ENCODE assay signal across 20 cellular contexts in genomic region chr2:165787334-165787733, GRCh38. TPM values are rescaled to one million over a fixed set of nuclear protein-coding genes. Genes with fewer than 3 reads are reported as not detected.
DNase-seq lines count a peak whose midpoint lies in the region; ATAC-seq, FAIRE-seq and TF ChIP-seq lines count a peak whose summit lies in the region.
"Had no signal": no experiment of that assay in that cellular context is flagged by ENCODE, and none has a peak within 500 bp of the region (broad histone marks: within the 10 kb centered on the region; RNA-seq: fewer than 3 reads in every experiment).

No MANE protein-coding gene starts in this region.

- 95% methylated on average over 1 of the region's 1 CpG for WGBS in mesenchymal stem cell
- 67% methylated on average over 1 of the region's 1 CpG for WGBS in right cardiac atrium

- no peaks in the 10 kb centered on the region for H3K9me3 Mint-ChIP-seq in astrocyte (ENCODE audit: unreplicated experiment)
- H3K9me3 Mint-ChIP-seq in activated T-cell treated with anti-CD3 and anti-CD28 coated beads, Interleukin-2, amount 50 U/mL, for 72 hours = no peaks in the 10 kb centered on the region

- no peaks in the 10 kb centered on the region for H3K36me3 ChIP-seq in Loucy (ENCODE audit: insufficient read depth, low read length)
- H3K36me3 ChIP-seq in astrocyte (ENCODE audit: insufficient read depth, low read length) = no peaks in the 10 kb centered on the region
- no peaks in the 10 kb centered on the region for H3K36me3 ChIP-seq in mesenchymal stem cell (ENCODE audit: control insufficient read depth in 1 of 2, insufficient read depth in 2 of 2, low read depth in 1 of 2, low read length in 2 of 2)
- H3K36me3 ChIP-seq: Peyer's patch had no signal

- H3K14ac ChIP-seq in mesenchymal stem cell (ENCODE audit: low read length in 2 of 2) = no peak overlapping the region

- H2BK5ac ChIP-seq in mesenchymal stem cell (ENCODE audit: low read depth, low read length, poor library complexity, severe bottlenecking) = no peak overlapping the region

- intact Hi-C loops in right cardiac atrium (cut with DNase I) = no loop called here

- H3K27me3 Mint-ChIP-seq in astrocyte (ENCODE audit: low read depth, unreplicated experiment) = no peaks in the 10 kb centered on the region
- peaks cover 22% of the 10 kb centered on the region for H3K27me3 Mint-ChIP-seq in activated T-cell treated with anti-CD3 and anti-CD28 coated beads, Interleukin-2, amount 50 U/mL, for 72 hours (ENCODE audit: low read depth)

- H3K4ac ChIP-seq in mesenchymal stem cell (ENCODE audit: low read depth in 1 of 2, low read length in 2 of 2) = no peak overlapping the region

- H3K9me2 ChIP-seq in Loucy (replicated peaks; ENCODE audit: low read depth, low read length) = no peaks in the 10 kb centered on the region

- no peak overlapping the region for H4K91ac ChIP-seq in mesenchymal stem cell (ENCODE audit: low read length)

- H3K23ac ChIP-seq in mesenchymal stem cell (ENCODE audit: low read length in 2 of 2) = no peak overlapping the region

- no peak overlapping the region for H2BK15ac ChIP-seq in mesenchymal stem cell (ENCODE audit: low read depth, poor library complexity, severe bottlenecking)

- no peaks in the 10 kb centered on the region for H3K27me3 ChIP-seq in Loucy (ENCODE audit: insufficient read depth, low read length, poor library complexity, severe bottlenecking)
- H3K27me3 ChIP-seq in astrocyte (ENCODE audit: insufficient read depth, low read length) = no peaks in the 10 kb centered on the region
- H3K27me3 ChIP-seq in mesenchymal stem cell (ENCODE audit: control insufficient read depth in 1 of 2, insufficient read depth in 1 of 2, low read length in 2 of 2) = no peaks in the 10 kb centered on the region
- H3K27me3 ChIP-seq in right cardiac atrium (ENCODE audit: control insufficient read depth, insufficient read depth) = no peaks in the 10 kb centered on the region
- H3K27me3 ChIP-seq: Peyer's patch had no signal

- H2BK120ac ChIP-seq in mesenchymal stem cell (ENCODE audit: low read depth, low read length) = no peak overlapping the region

- no peak overlapping the region for H3K18ac ChIP-seq in mesenchymal stem cell (ENCODE audit: low read depth in 1 of 2, low read length in 2 of 2)

- peaks cover 79% of the 10 kb centered on the region for H3K79me2 ChIP-seq in Loucy (ENCODE audit: insufficient read depth, low read length)
- no peaks in the 10 kb centered on the region for H3K79me2 ChIP-seq in astrocyte (ENCODE audit: insufficient read depth, low read length)

- ATAC-seq in right cardiac atrium (no peak), HG03095 (IDR thresholded peaks at IDR 0.05; ENCODE audit: unreplicated experiment) (no peak)
- no peak for ATAC-seq in activated T-cell treated with anti-CD3 and anti-CD28 coated beads, Interleukin-2, amount 50 U/mL, for 72 hours (replicated peaks in 1 of 2)
- ATAC-seq: A549 had no signal

- H3K9me3 ChIP-seq in Loucy (ENCODE audit: insufficient read depth, low read depth, low read length) (no peaks in the 10 kb centered on the region), astrocyte (ENCODE audit: insufficient read depth, low read depth, low read length) (no peaks in the 10 kb centered on the region), mesenchymal stem cell (ENCODE audit: control insufficient read depth, low read length) (no peaks in the 10 kb centered on the region), right cardiac atrium (ENCODE audit: control insufficient read depth, low read length) (no peaks in the 10 kb centered on the region)
- H3K9me3 ChIP-seq: A549, Peyer's patch had no signal

- H3K9ac ChIP-seq in Loucy (ENCODE audit: low read depth, low read length, poor library complexity, severe bottlenecking) = no peak overlapping the region
- H3K9ac ChIP-seq in astrocyte (ENCODE audit: low read length) = no peak overlapping the region
- H3K9ac ChIP-seq in mesenchymal stem cell (ENCODE audit: low read length) = no peak overlapping the region

- peak overlapping the region; percentile 7 for H3K4me3 ChIP-seq in Loucy (ENCODE audit: low read length, poor library complexity, severe bottlenecking)
- no peak overlapping the region for H3K4me3 ChIP-seq in astrocyte (ENCODE audit: insufficient read depth, low read depth, low read length)
- no peak overlapping the region for H3K4me3 ChIP-seq in mesenchymal stem cell (ENCODE audit: insufficient read depth in 1 of 2, low read depth in 1 of 2, low read length in 2 of 2)
- no peak overlapping the region for H3K4me3 ChIP-seq in right cardiac atrium (ENCODE audit: low read length)
- H3K4me3 ChIP-seq: A549, Peyer's patch, SK-N-MC had no signal

- H2AFZ ChIP-seq in Loucy (ENCODE audit: low read length) = no peak overlapping the region
- H2AFZ ChIP-seq in astrocyte (ENCODE audit: low read depth, low read length) = no peak overlapping the region
- no peak overlapping the region for H2AFZ ChIP-seq in mesenchymal stem cell (ENCODE audit: low read depth, low read length)

- TF ChIP-seq CTCF in Loucy (conservative IDR thresholded peaks at IDR 0.05; ENCODE audit: low read length) (no peak), astrocyte (IDR thresholded peaks at IDR 0.05; ENCODE audit: insufficient read depth, low read depth, low read length) (no peak)

- DNase-seq in EH (ENCODE audit: low read depth) (peak; percentile 57), astrocyte (ENCODE audit: low read depth) (peak; percentile 12), mesenchymal stem cell (no peak), NCI-H2227 (lab: John Stamatoyannopoulos, UW; ENCODE audit: unreplicated experiment) (no peak), right cardiac atrium (no peak)
- DNase-seq in activated T-cell treated with anti-CD3 and anti-CD28 coated beads, Interleukin-2, amount 50 U/mL, for 72 hours = no peak
- DNase-seq: C1 segment of cervical spinal cord, HCEC 1CT, NCI-H2029, NCI-H2171 treated with DMSO at 0.1 percent for 48 hours, NCI-H510A treated with DMSO at 0.1 percent for 48 hours, Peyer's patch, Right ventricle myocardium superior had no signal

- no peak overlapping the region for H3K27ac ChIP-seq in astrocyte (ENCODE audit: low read depth, low read length)
- H3K27ac ChIP-seq in mesenchymal stem cell (ENCODE audit: low read length, poor library complexity, severe bottlenecking) = peak overlapping the region; percentile 14
- H3K27ac ChIP-seq in right cardiac atrium (ENCODE audit: low read length) = no peak overlapping the region
- H3K27ac ChIP-seq: A549, HL-60, Peyer's patch, SK-N-MC had no signal

- H3K4me3 Mint-ChIP-seq in astrocyte (ENCODE audit: unreplicated experiment) = no peak overlapping the region
- H3K4me3 Mint-ChIP-seq in activated T-cell treated with anti-CD3 and anti-CD28 coated beads, Interleukin-2, amount 50 U/mL, for 72 hours = no peak overlapping the region

- FAIRE-seq in astrocyte (lab: Jason Lieb, UNC) = no peak
- FAIRE-seq: A549, GM19239, HTR-8/SVneo had no signal

- no peak overlapping the region for H4K8ac ChIP-seq in mesenchymal stem cell (ENCODE audit: low read length)

- H3K36me3 Mint-ChIP-seq in astrocyte (ENCODE audit: low read depth, unreplicated experiment) = no peaks in the 10 kb centered on the region
- H3K36me3 Mint-ChIP-seq in activated T-cell treated with anti-CD3 and anti-CD28 coated beads, Interleukin-2, amount 50 U/mL, for 72 hours (ENCODE audit: insufficient read depth in 2 of 2) = peaks cover 2 to 4% of the 10 kb centered on the region in 2 donors

- H2BK12ac ChIP-seq in mesenchymal stem cell (ENCODE audit: low read length in 2 of 2) = no peak overlapping the region

- no peak overlapping the region for H2AK5ac ChIP-seq in mesenchymal stem cell (ENCODE audit: low read length, severe bottlenecking)

- H3K4me1 ChIP-seq in Loucy (ENCODE audit: insufficient read depth, low read length, poor library complexity, severe bottlenecking) (peaks cover 69% of the 10 kb centered on the region), astrocyte (ENCODE audit: insufficient read depth, low read length) (peaks cover 11% of the 10 kb centered on the region), mesenchymal stem cell (ENCODE audit: control insufficient read depth, insufficient read depth, low read depth, low read length) (no peaks in the 10 kb centered on the region), right cardiac atrium (ENCODE audit: control insufficient read depth, insufficient read depth, low read length) (no peaks in the 10 kb centered on the region)
- H3K4me1 ChIP-seq: A549, Peyer's patch had no signal

- no peak overlapping the region for H3K27ac Mint-ChIP-seq in astrocyte (ENCODE audit: unreplicated experiment)
- no peak overlapping the region for H3K27ac Mint-ChIP-seq in activated T-cell treated with anti-CD3 and anti-CD28 coated beads, Interleukin-2, amount 50 U/mL, for 72 hours

- H3K79me1 ChIP-seq in mesenchymal stem cell (replicated peaks; ENCODE audit: low read length, poor library complexity, severe bottlenecking) = peaks cover 11% of the 10 kb centered on the region

- H3F3A ChIP-seq in Loucy (ENCODE audit: low read depth) = no peaks in the 10 kb centered on the region

- H4K20me1 ChIP-seq in Loucy (ENCODE audit: insufficient read depth, low read length, poor library complexity, severe bottlenecking) (peaks cover 10% of the 10 kb centered on the region), astrocyte (ENCODE audit: insufficient read depth, low read length) (no peaks in the 10 kb centered on the region)

- peaks cover 29% of the 10 kb centered on the region for H3K4me1 Mint-ChIP-seq in astrocyte (ENCODE audit: low read depth, unreplicated experiment)
- H3K4me1 Mint-ChIP-seq in activated T-cell treated with anti-CD3 and anti-CD28 coated beads, Interleukin-2, amount 50 U/mL, for 72 hours (ENCODE audit: low read depth) = peaks cover 9% of the 10 kb centered on the region

- H3K4me2 ChIP-seq in Loucy (ENCODE audit: low read depth, low read length, poor library complexity, severe bottlenecking) = peak overlapping the region; percentile 85
- no peak overlapping the region for H3K4me2 ChIP-seq in astrocyte (ENCODE audit: low read length)
- no peak overlapping the region for H3K4me2 ChIP-seq in mesenchymal stem cell (ENCODE audit: low read length, poor library complexity, severe bottlenecking)
- H3K4me2 ChIP-seq: A549 had no signal

RNA-seq across cellular contexts. Expression of gene GALNT3, which starts 6.7 kb away (rescaled TPM):
- 16.4 and 19.9 TPM in 2 replicates for total RNA-seq in astrocyte
- polyA plus RNA-seq in mesenchymal stem cell (2013, experiment 1 of 2) = 3.3 TPM
- 3.7 TPM for polyA plus RNA-seq in mesenchymal stem cell (2013, experiment 2 of 2)
- total RNA-seq in right cardiac atrium = under 1 TPM; 0.24 to 0.59 (median 0.42) TPM
- 0.27 TPM for polyA plus RNA-seq in right cardiac atrium
- 10 to 100 TPM; 13.1 to 16.2 TPM for total RNA-seq in activated T-cell treated with anti-CD3 and anti-CD28 coated beads, Interleukin-2, amount 50 U/mL, for 72 hours

Comparison
In these comparisons a context has a peak if more than half of its experiments do, and no peak if none do; other contexts are left out.
1. DNase-seq: peak in EH (single experiment) and astrocyte (single experiment); none in mesenchymal stem cell (single experiment), NCI-H2227 (single experiment), right cardiac atrium (0 of 3) and activated T-cell treated with anti-CD3 and anti-CD28 coated beads, Interleukin-2, amount 50 U/mL, for 72 hours (0 of 2).
2. RNA of gene GALNT3, which starts 6.7 kb away (total RNA-seq): 16.4 to 19.9 TPM in astrocyte and 13.1 to 16.2 TPM in activated T-cell treated with anti-CD3 and anti-CD28 coated beads, Interleukin-2, amount 50 U/mL, for 72 hours; 0.24 to 0.59 TPM in right cardiac atrium; every median in the first group is over 4 times any median in the second.